10 cellular contexts compared by ENCODE assay signal in genomic region chr17:45332989-45333701, GRCh38. TPM values are rescaled to one million over a fixed set of nuclear protein-coding genes. Genes with fewer than 3 reads are reported as not detected.
DNase-seq lines count a peak whose midpoint lies in the region; ATAC-seq and TF ChIP-seq lines count a peak whose summit lies in the region.
"Had no signal": no experiment of that assay in that cellular context is flagged by ENCODE, and none has a peak within 500 bp of the region (broad histone marks: within the 10 kb centered on the region; RNA-seq: fewer than 3 reads in every experiment).

No MANE protein-coding gene starts in this region.

- H3K36me3 ChIP-seq in NT2/D1 (ENCODE audit: insufficient read depth, insufficient read length, low read length) = no peaks in the 10 kb centered on the region
- no peaks in the 10 kb centered on the region for H3K36me3 ChIP-seq in suprapubic skin
- H3K36me3 ChIP-seq: spleen had no signal

- peaks cover 14% of the 10 kb centered on the region for H3K4me1 Mint-ChIP-seq in endothelial cell (ENCODE audit: unreplicated experiment)

- no peak overlapping the region for H3K27ac Mint-ChIP-seq in endothelial cell (ENCODE audit: unreplicated experiment)

- DNase-seq in activated CD8-positive, alpha-beta memory T cell treated with anti-CD3 and anti-CD28 coated beads for 24 hours = peak; percentile 51
- no peak for DNase-seq in activated CD8-positive, alpha-beta memory T cell treated with anti-CD3 and anti-CD28 coated beads, Interleukin-2, amount 50 U/mL, for 4 hours
- no peak for DNase-seq in NT2/D1 (ENCODE audit: low read depth, low spot score)
- DNase-seq in endothelial cell (ENCODE audit: low spot score) = no peak
- DNase-seq in suprapubic skin (ENCODE audit: low spot score in 2 of 2) = peak; percentile 44 to 49
- no peak for DNase-seq in stimulated activated CD4-positive, alpha-beta T cell treated with anti-CD3 and anti-CD28 coated beads, Interleukin-4, amount 100 ng/mL, for 24 hours
- DNase-seq: amniotic stem cell, spleen had no signal

- 71% methylated on average over 4 of the region's 4 CpGs for WGBS in suprapubic skin

- H3K27me3 ChIP-seq in NT2/D1 (ENCODE audit: insufficient read depth, insufficient read length) (no peaks in the 10 kb centered on the region), suprapubic skin (no peaks in the 10 kb centered on the region)
- H3K27me3 ChIP-seq: spleen had no signal

- H3K36me3 Mint-ChIP-seq in endothelial cell (ENCODE audit: low read depth, unreplicated experiment) = no peaks in the 10 kb centered on the region

- H3K27ac ChIP-seq in suprapubic skin = peak overlapping the region; percentile 7

- H3K4me3 ChIP-seq in NT2/D1 (ENCODE audit: insufficient read length, low read depth) (no peak overlapping the region), suprapubic skin (no peak overlapping the region)
- H3K4me3 ChIP-seq: spleen had no signal

- no peak for TF ChIP-seq POLR2A in suprapubic skin (IDR thresholded peaks at IDR 0.05)

- no peaks in the 10 kb centered on the region for H3K9me3 ChIP-seq in NT2/D1 (ENCODE audit: insufficient read depth, low read length)
- H3K9me3 ChIP-seq in suprapubic skin = no peaks in the 10 kb centered on the region
- H3K9me3 ChIP-seq: spleen had no signal

- H3K9me3 Mint-ChIP-seq in endothelial cell (ENCODE audit: unreplicated experiment) = no peaks in the 10 kb centered on the region

- peak overlapping the region; percentile 15 for H3K4me3 Mint-ChIP-seq in endothelial cell (ENCODE audit: unreplicated experiment)

- peaks cover 2% of the 10 kb centered on the region for H3K27me3 Mint-ChIP-seq in endothelial cell (ENCODE audit: unreplicated experiment)

- peaks cover 10% of the 10 kb centered on the region for H3K4me1 ChIP-seq in NT2/D1 (ENCODE audit: insufficient read depth, insufficient read length)
- H3K4me1 ChIP-seq in suprapubic skin = peaks cover 4% of the 10 kb centered on the region

- no peak for ATAC-seq in HG03432 (IDR thresholded peaks at IDR 0.05; ENCODE audit: unreplicated experiment)
- ATAC-seq in GM21360 (IDR thresholded peaks at IDR 0.05; ENCODE audit: unreplicated experiment) = no peak

- no peak for TF ChIP-seq CTCF in endothelial cell (IDR thresholded peaks at IDR 0.05; ENCODE audit: unreplicated experiment)
- TF ChIP-seq CTCF in suprapubic skin (IDR thresholded peaks at IDR 0.05) = no peak

- no peak for TF ChIP-seq EP300 in suprapubic skin (IDR thresholded peaks at IDR 0.05)

- peak overlapping the region; percentile 12 for H3K9ac ChIP-seq in NT2/D1 (ENCODE audit: insufficient read length, low read depth)

RNA-seq across cellular contexts. Expression of gene MAP3K14, which starts 16.3 kb away (rescaled TPM):
- total RNA-seq in endothelial cell (ENCODE audit: unreplicated experiment) (5.2 TPM), suprapubic skin (10 to 100 TPM in 3 of 4 donors, 1 to 10 TPM in 1; 9.6 to 14.4 (median 11.9) TPM)

Comparison
In these comparisons a context has a peak if more than half of its experiments do, and no peak if none do; other contexts are left out.
1. DNase-seq: peak in activated CD8-positive, alpha-beta memory T cell treated with anti-CD3 and anti-CD28 coated beads for 24 hours (single experiment) and suprapubic skin (2 of 2); none in activated CD8-positive, alpha-beta memory T cell treated with anti-CD3 and anti-CD28 coated beads, Interleukin-2, amount 50 U/mL, for 4 hours (single experiment), NT2/D1 (single experiment), endothelial cell (single experiment) and stimulated activated CD4-positive, alpha-beta T cell treated with anti-CD3 and anti-CD28 coated beads, Interleukin-4, amount 100 ng/mL, for 24 hours (single experiment).